ENCODE assay signal across 23 cellular contexts in genomic region chr1:220040028-220040596, GRCh38. TPM values are rescaled to one million over a fixed set of nuclear protein-coding genes. Genes with fewer than 3 reads are reported as not detected.
A peak's percentile ranks its signal among the peaks of the same experiment; 100 is the strongest.
DNase-seq lines count a peak whose midpoint lies in the region; ATAC-seq, FAIRE-seq and TF ChIP-seq lines count a peak whose summit lies in the region.
"Had no signal": no experiment of that assay in that cellular context is flagged by ENCODE, and none has a peak within 500 bp of the region (broad histone marks: within the 10 kb centered on the region; RNA-seq: fewer than 3 reads in every experiment).

No MANE protein-coding gene starts in this region.

- no peaks in the 10 kb centered on the region for H3K27me3 Mint-ChIP-seq in activated CD4-positive, alpha-beta T cell treated with anti-CD3 and anti-CD28 coated beads for 36 hours
- no peaks in the 10 kb centered on the region for H3K27me3 Mint-ChIP-seq in activated T-helper 17 cell treated with anti-CD3 and anti-CD28 coated beads, Interleukin-2, amount 50 U/mL, for 72 hours

- WGBS in HepG2 (ENCODE audit: low lambda C conversion rate): 96% methylated on average over 5 of the region's 5 CpGs
- whole genome bisulfite sequencing in right lobe of liver (ENCODE audit: insufficient coverage, low coverage, low lambda C conversion rate, missing lambda C conversion rate): 97% methylated on average over 5 of the region's 5 CpGs
- WGBS in small intestine, 3 donors: 32 to 64% (median 38%) methylated on average over 5 of the region's 5 CpGs

- H3K36me3 ChIP-seq in HepG2 (replicated peaks in 1 of 2; ENCODE audit: control insufficient read depth in 1 of 2, insufficient read depth in 2 of 2, low read length in 2 of 2) (peaks cover 9 to 40% of the 10 kb centered on the region in 2 experiments), right lobe of liver (peaks cover 0 to 21% (median 6%) of the 10 kb centered on the region in 4 donors), small intestine (ENCODE audit: control insufficient read depth in 2 of 2, insufficient read depth in 2 of 2, low read length in 2 of 2) (peaks cover 0 to 5% of the 10 kb centered on the region in 2 donors)

- in situ Hi-C loops in HepG2 (cut with HindIII; ENCODE audit: extremely low pct_ligation_motif_present, low pct_unique_long_range_greater_than_20kb) (no loop called here), ACHN (cut with HindIII; ENCODE audit: low pct_ligation_motif_present, low pct_unique_long_range_greater_than_20kb, low sequenced_read_pairs) (no loop called here)

- H3K4me3 ChIP-seq in HepG2 (replicated peaks in 1 of 3; ENCODE audit: insufficient read depth in 1 of 3, low read depth in 2 of 3, low read length in 3 of 3) (no peak overlapping the region), right lobe of liver (no peak overlapping the region), small intestine (ENCODE audit: low read depth in 1 of 2, low read length in 2 of 2) (no peak overlapping the region)
- H3K4me3 ChIP-seq: PC-9, SJSA1 had no signal

- H3K9me3 Mint-ChIP-seq in activated CD4-positive, alpha-beta T cell treated with anti-CD3 and anti-CD28 coated beads for 36 hours (ENCODE audit: low read depth): no peaks in the 10 kb centered on the region
- H3K9me3 Mint-ChIP-seq in activated T-helper 17 cell treated with anti-CD3 and anti-CD28 coated beads, Interleukin-2, amount 50 U/mL, for 72 hours: no peaks in the 10 kb centered on the region

- BruUV-seq in HepG2 (replicated peaks; lab: Mats Ljungman, UMichigan): no TSS peak

- H2AFZ ChIP-seq in HepG2 (ENCODE audit: low read length): no peak overlapping the region
- H2AFZ ChIP-seq: PC-9 had no signal

- POLR2A ChIA-PET in activated CD4-positive, alpha-beta T cell treated with anti-CD3 and anti-CD28 coated beads for 36 hours (lab: Charles Lee): interaction anchor here (0.6 to 0.7 kb wide), 2 partner anchors 15 to 29 kb away, joined by 3 to 5 read pairs; no protein-coding TSS in a partner anchor
- POLR2A ChIA-PET in HepG2 (lab: Yijun Ruan, JAX): no interaction called here

- H3K27me3 ChIP-seq in HepG2 (ENCODE audit: control insufficient read depth in 1 of 2, insufficient read depth in 2 of 2, low read length in 2 of 2) (no peaks in the 10 kb centered on the region), right lobe of liver (no peaks in the 10 kb centered on the region), small intestine (ENCODE audit: control insufficient read depth in 2 of 2, insufficient read depth in 2 of 2, low read length in 2 of 2) (no peaks in the 10 kb centered on the region)
- H3K27me3 ChIP-seq: SJSA1 had no signal

- H3K27ac Mint-ChIP-seq in activated CD4-positive, alpha-beta T cell treated with anti-CD3 and anti-CD28 coated beads for 36 hours: no peak overlapping the region
- H3K27ac Mint-ChIP-seq in activated T-helper 17 cell treated with anti-CD3 and anti-CD28 coated beads, Interleukin-2, amount 50 U/mL, for 72 hours: no peak overlapping the region

- no peak overlapping the region for H3K9ac ChIP-seq in HepG2 (ENCODE audit: insufficient read depth, low read depth, low read length)

- H4K20me1 ChIP-seq in HepG2 (ENCODE audit: insufficient read depth, low read length): peaks cover 5% of the 10 kb centered on the region; the same call in 1 of the 2 replicates

- no peak for DNase-seq in activated CD4-positive, alpha-beta T cell treated with anti-CD3 and anti-CD28 coated beads for 36 hours
- no peak for DNase-seq in activated CD4-positive, alpha-beta T cell treated with anti-CD3 and anti-CD28 coated beads for 1 hour
- DNase-seq in HepG2 (ENCODE audit: low spot score) (no peak), right lobe of liver (no peak), small intestine (peak; percentile 38), ACHN (no peak)
- DNase-seq: DMS153, DND-41, Karpas-422, NCI-H1092, NCI-H1436, NCI-H187 treated with DMSO at 0.1 percent for 48 hours, NCI-H2171 treated with DMSO at 0.1 percent for 48 hours, NCI-H524, NCI-H774, PC-9, Right ventricle myocardium superior had no signal

- no peak overlapping the region for H3K4me2 ChIP-seq in HepG2 (ENCODE audit: low read depth, low read length)
- H3K4me2 ChIP-seq: PC-9 had no signal

- CTCF ChIA-PET in activated CD4-positive, alpha-beta T cell treated with anti-CD3 and anti-CD28 coated beads for 36 hours (lab: Charles Lee): interaction anchor here (0.7 to 1.3 kb wide), 3 partner anchors 18 to 84 kb away, joined by 3 to 4 read pairs (median 3); no protein-coding TSS in a partner anchor
- CTCF ChIA-PET in HepG2 (lab: Yijun Ruan, JAX; ENCODE audit: low intra/inter-chr PET ratio, low total read pairs): no interaction called here

- no peak for TF ChIP-seq RAD21 in HepG2 (CRISPR knock-in tag; IDR thresholded peaks at IDR 0.05)

- H3K4me1 Mint-ChIP-seq in activated CD4-positive, alpha-beta T cell treated with anti-CD3 and anti-CD28 coated beads for 36 hours: peaks cover 61% of the 10 kb centered on the region
- peaks cover 26% of the 10 kb centered on the region for H3K4me1 Mint-ChIP-seq in activated T-helper 17 cell treated with anti-CD3 and anti-CD28 coated beads, Interleukin-2, amount 50 U/mL, for 72 hours

- TF ChIP-seq POLR2A in HepG2 (IDR thresholded peaks at IDR 0.05; ENCODE audit: insufficient read depth in 1 of 2, low read depth in 2 of 2, low read length in 2 of 2) (no peak), right lobe of liver (IDR thresholded peaks at IDR 0.05) (no peak)

- TF ChIP-seq CTCF in HepG2 (CRISPR knock-in tag; IDR thresholded peaks at IDR 0.05) (no peak), right lobe of liver (IDR thresholded peaks at IDR 0.05) (no peak)

- peaks cover 53% of the 10 kb centered on the region for H3K36me3 Mint-ChIP-seq in activated CD4-positive, alpha-beta T cell treated with anti-CD3 and anti-CD28 coated beads for 36 hours (ENCODE audit: low read depth)
- peaks cover 96% of the 10 kb centered on the region for H3K36me3 Mint-ChIP-seq in activated T-helper 17 cell treated with anti-CD3 and anti-CD28 coated beads, Interleukin-2, amount 50 U/mL, for 72 hours (ENCODE audit: low read depth)

- H3K27ac ChIP-seq in HepG2 (ENCODE audit: extremely low read length, insufficient read depth, low read length): no peak overlapping the region
- no peak overlapping the region for H3K27ac ChIP-seq in right lobe of liver
- no peak overlapping the region for H3K27ac ChIP-seq in small intestine (ENCODE audit: low read depth in 1 of 2, low read length in 1 of 2)
- H3K27ac ChIP-seq: 22Rv1, PC-9, SJSA1 had no signal

- H3K4me1 ChIP-seq in HepG2 (ENCODE audit: insufficient read depth, low read length) (peaks cover 20% of the 10 kb centered on the region), right lobe of liver (peaks cover 0 to 8% (median 0%) of the 10 kb centered on the region in 4 donors), small intestine (ENCODE audit: control insufficient read depth in 2 of 2, insufficient read depth in 1 of 2, low read depth in 1 of 2, low read length in 1 of 2) (peaks cover 3 to 10% of the 10 kb centered on the region in 2 donors)

- intact Hi-C loops in activated CD4-positive, alpha-beta T cell treated with anti-CD3 and anti-CD28 coated beads for 36 hours (cut with DNase I, micrococcal nuclease): no loop called here
- intact Hi-C loops in HepG2 (cut with micrococcal nuclease; ENCODE audit: unreplicated experiment) (no loop called here), right lobe of liver (cut with DNase I) (no loop called here)

- H3K9me3 ChIP-seq in HepG2 (ENCODE audit: low read length) (no peaks in the 10 kb centered on the region), right lobe of liver (no peaks in the 10 kb centered on the region), small intestine (ENCODE audit: control insufficient read depth, low read depth) (no peaks in the 10 kb centered on the region)
- H3K9me3 ChIP-seq: SJSA1 had no signal

- no peak for TF ChIP-seq EP300 in HepG2 (IDR thresholded peaks at IDR 0.05; ENCODE audit: low read depth in 2 of 2, low read length in 2 of 2)
- no peak for TF ChIP-seq EP300 in HepG2 (CRISPR knock-in tag; IDR thresholded peaks at IDR 0.05; ENCODE audit: borderline replicate concordance)

- H3K4me3 Mint-ChIP-seq in activated CD4-positive, alpha-beta T cell treated with anti-CD3 and anti-CD28 coated beads for 36 hours: no peak overlapping the region
- H3K4me3 Mint-ChIP-seq in activated T-helper 17 cell treated with anti-CD3 and anti-CD28 coated beads, Interleukin-2, amount 50 U/mL, for 72 hours: no peak overlapping the region

- ATAC-seq in activated CD4-positive, alpha-beta T cell treated with anti-CD3 and anti-CD28 coated beads for 36 hours: peak; percentile 40
- ATAC-seq in HepG2 (no peak), right lobe of liver (no peak), HG02759 (IDR thresholded peaks at IDR 0.05; ENCODE audit: unreplicated experiment) (no peak)
- ATAC-seq in activated T-helper 17 cell treated with anti-CD3 and anti-CD28 coated beads, Interleukin-2, amount 50 U/mL, for 72 hours (replicated peaks): peak; percentile 29
- ATAC-seq: HCT116 had no signal

- peaks cover 49% of the 10 kb centered on the region for H3K79me2 ChIP-seq in HepG2 (ENCODE audit: insufficient read depth, low read length)

- FAIRE-seq in HepG2 (lab: Jason Lieb, UNC): no peak
- no peak for FAIRE-seq in small intestine (lab: Jason Lieb, UNC)
- FAIRE-seq: GM12892 had no signal

RNA-seq across cellular contexts. Expression of gene EPRS1, which starts 6.2 kb away (rescaled TPM):
- 100 to 1,000 TPM; 229 to 301 TPM for total RNA-seq in activated CD4-positive, alpha-beta T cell treated with anti-CD3 and anti-CD28 coated beads for 36 hours
- total RNA-seq in HepG2 (2016; rRNA removed; fragmentation: Illumina TruSeq; extraction: Trizol) (124 and 194 TPM in 2 replicates), right lobe of liver (10 to 100 TPM; 30.2 to 45.1 (median 36.8) TPM)
- total RNA-seq in HepG2 (2016; cell fraction: cytosol; rRNA removed; fragmentation: Illumina TruSeq; extraction: Trizol; ENCODE audit: low read depth): 16.7 and 18.1 TPM in 2 replicates
- total RNA-seq in HepG2 (2016; cell fraction: insoluble cytoplasmic fraction; rRNA removed; fragmentation: Illumina TruSeq; extraction: Trizol): 119 and 184 TPM in 2 replicates
- total RNA-seq in HepG2 (2016; cell fraction: membrane; rRNA removed; fragmentation: Illumina TruSeq; extraction: Trizol): 23.3 and 32.3 TPM in 2 replicates
- total RNA-seq in HepG2 (2016; cell fraction: nucleus; rRNA removed; fragmentation: Illumina TruSeq; extraction: Trizol): 87.3 and 93.5 TPM in 2 replicates
- polyA plus RNA-seq in HepG2 (2011; rRNA removed) (67.5 and 86.1 TPM in 2 replicates), small intestine (10 to 100 TPM; 14.1 to 76.0 (median 37.8) TPM)
- 20.0 and 26.9 TPM in 2 replicates for polyA plus RNA-seq in HepG2 (2011; cell fraction: cytosol; rRNA removed)
- 13.1 and 18.8 TPM in 2 replicates for polyA plus RNA-seq in HepG2 (2011; cell fraction: nucleus; rRNA removed)
- 70.1 and 74.9 TPM in 2 replicates for polyA plus RNA-seq in HepG2 (2012)
- polyA plus RNA-seq in HepG2 (2016; cell fraction: cytosol; fragmentation: Illumina TruSeq; extraction: Trizol; ENCODE audit: low read depth): 4.8 and 6.3 TPM in 2 replicates
- 140 and 143 TPM in 2 replicates for polyA plus RNA-seq in HepG2 (2016; cell fraction: insoluble cytoplasmic fraction; fragmentation: Illumina TruSeq; extraction: Trizol; ENCODE audit: low read depth)
- polyA plus RNA-seq in HepG2 (2016; cell fraction: membrane; fragmentation: Illumina TruSeq; extraction: Trizol; ENCODE audit: low read depth): 13.9 and 18.0 TPM in 2 replicates
- 83.9 and 84.1 TPM in 2 replicates for polyA plus RNA-seq in HepG2 (2016; cell fraction: nucleus; fragmentation: Illumina TruSeq; extraction: Trizol; ENCODE audit: insufficient read depth, low read depth)
- 61.0 and 121 TPM in 2 replicates for polyA minus RNA-seq in HepG2 (2011; rRNA and poly(A)+ RNA removed; ENCODE audit: low replicate concordance)
- polyA minus RNA-seq in HepG2 (2011; cell fraction: cytosol; rRNA and poly(A)+ RNA removed): 68.1 and 86.3 TPM in 2 replicates
- 60.3 and 73.6 TPM in 2 replicates for polyA minus RNA-seq in HepG2 (2011; cell fraction: nucleus; rRNA and poly(A)+ RNA removed)
- total RNA-seq in activated T-helper 17 cell treated with anti-CD3 and anti-CD28 coated beads, Interleukin-2, amount 50 U/mL, for 72 hours: 100 to 1,000 TPM; 145 to 173 TPM

RNA-seq across cellular contexts. Expression of gene BPNT1, which starts 49.5 kb away (rescaled TPM):
- 10 to 100 TPM; 24.5 to 26.9 TPM for total RNA-seq in activated CD4-positive, alpha-beta T cell treated with anti-CD3 and anti-CD28 coated beads for 36 hours
- total RNA-seq in HepG2 (2016; rRNA removed; fragmentation: Illumina TruSeq; extraction: Trizol) (43.9 and 68.2 TPM in 2 replicates), right lobe of liver (10 to 100 TPM; 13.6 to 26.1 (median 16.8) TPM)
- total RNA-seq in HepG2 (2016; cell fraction: cytosol; rRNA removed; fragmentation: Illumina TruSeq; extraction: Trizol; ENCODE audit: low read depth): 3.0 and 3.8 TPM in 2 replicates
- 47.2 and 72.9 TPM in 2 replicates for total RNA-seq in HepG2 (2016; cell fraction: insoluble cytoplasmic fraction; rRNA removed; fragmentation: Illumina TruSeq; extraction: Trizol)
- 9.4 and 9.7 TPM in 2 replicates for total RNA-seq in HepG2 (2016; cell fraction: membrane; rRNA removed; fragmentation: Illumina TruSeq; extraction: Trizol)
- 18.9 and 25.7 TPM in 2 replicates for total RNA-seq in HepG2 (2016; cell fraction: nucleus; rRNA removed; fragmentation: Illumina TruSeq; extraction: Trizol)
- polyA plus RNA-seq in HepG2 (2011; rRNA removed) (33.6 and 35.2 TPM in 2 replicates), small intestine (10 to 100 TPM; 48.4 to 90.1 (median 81.1) TPM)
- 31.2 and 36.5 TPM in 2 replicates for polyA plus RNA-seq in HepG2 (2011; cell fraction: cytosol; rRNA removed)
- 18.6 and 24.9 TPM in 2 replicates for polyA plus RNA-seq in HepG2 (2011; cell fraction: nucleus; rRNA removed)
- 30.1 and 35.4 TPM in 2 replicates for polyA plus RNA-seq in HepG2 (2012)
- 2.6 and 2.8 TPM in 2 replicates for polyA plus RNA-seq in HepG2 (2016; cell fraction: cytosol; fragmentation: Illumina TruSeq; extraction: Trizol; ENCODE audit: low read depth)
- 54.0 and 55.4 TPM in 2 replicates for polyA plus RNA-seq in HepG2 (2016; cell fraction: insoluble cytoplasmic fraction; fragmentation: Illumina TruSeq; extraction: Trizol; ENCODE audit: low read depth)
- polyA plus RNA-seq in HepG2 (2016; cell fraction: membrane; fragmentation: Illumina TruSeq; extraction: Trizol; ENCODE audit: low read depth): 5.5 and 6.0 TPM in 2 replicates
- polyA plus RNA-seq in HepG2 (2016; cell fraction: nucleus; fragmentation: Illumina TruSeq; extraction: Trizol; ENCODE audit: insufficient read depth, low read depth): 25.9 and 26.4 TPM in 2 replicates
- polyA minus RNA-seq in HepG2 (2011; rRNA and poly(A)+ RNA removed; ENCODE audit: low replicate concordance): 46.2 and 61.6 TPM in 2 replicates
- polyA minus RNA-seq in HepG2 (2011; cell fraction: cytosol; rRNA and poly(A)+ RNA removed): 18.2 and 19.6 TPM in 2 replicates
- polyA minus RNA-seq in HepG2 (2011; cell fraction: nucleus; rRNA and poly(A)+ RNA removed): 27.4 and 37.3 TPM in 2 replicates
- 10 to 100 TPM; 30.9 to 40.3 TPM for total RNA-seq in activated T-helper 17 cell treated with anti-CD3 and anti-CD28 coated beads, Interleukin-2, amount 50 U/mL, for 72 hours

RNA-seq across cellular contexts. Expression of gene IARS2, which starts 53.8 kb away (rescaled TPM):
- 10 to 100 TPM; 59.9 to 86.6 TPM for total RNA-seq in activated CD4-positive, alpha-beta T cell treated with anti-CD3 and anti-CD28 coated beads for 36 hours
- total RNA-seq in HepG2 (2016; rRNA removed; fragmentation: Illumina TruSeq; extraction: Trizol) (122 and 130 TPM in 2 replicates), right lobe of liver (10 to 100 TPM; 46.7 to 64.7 (median 50.0) TPM)
- 16.6 and 19.1 TPM in 2 replicates for total RNA-seq in HepG2 (2016; cell fraction: cytosol; rRNA removed; fragmentation: Illumina TruSeq; extraction: Trizol; ENCODE audit: low read depth)
- 120 and 124 TPM in 2 replicates for total RNA-seq in HepG2 (2016; cell fraction: insoluble cytoplasmic fraction; rRNA removed; fragmentation: Illumina TruSeq; extraction: Trizol)
- total RNA-seq in HepG2 (2016; cell fraction: membrane; rRNA removed; fragmentation: Illumina TruSeq; extraction: Trizol): 40.8 and 44.8 TPM in 2 replicates
- 73.1 and 86.9 TPM in 2 replicates for total RNA-seq in HepG2 (2016; cell fraction: nucleus; rRNA removed; fragmentation: Illumina TruSeq; extraction: Trizol)
- polyA plus RNA-seq in HepG2 (2011; rRNA removed) (26.2 and 28.6 TPM in 2 replicates), small intestine (10 to 100 TPM; 12.3 to 60.0 (median 21.6) TPM)
- polyA plus RNA-seq in HepG2 (2011; cell fraction: cytosol; rRNA removed): 14.1 and 21.4 TPM in 2 replicates
- 11.0 and 12.0 TPM in 2 replicates for polyA plus RNA-seq in HepG2 (2011; cell fraction: nucleus; rRNA removed)
- 71.9 and 104 TPM in 2 replicates for polyA plus RNA-seq in HepG2 (2012)
- polyA plus RNA-seq in HepG2 (2016; cell fraction: cytosol; fragmentation: Illumina TruSeq; extraction: Trizol; ENCODE audit: low read depth): 7.5 and 8.6 TPM in 2 replicates
- 97.9 and 98.9 TPM in 2 replicates for polyA plus RNA-seq in HepG2 (2016; cell fraction: insoluble cytoplasmic fraction; fragmentation: Illumina TruSeq; extraction: Trizol; ENCODE audit: low read depth)
- 17.7 and 22.8 TPM in 2 replicates for polyA plus RNA-seq in HepG2 (2016; cell fraction: membrane; fragmentation: Illumina TruSeq; extraction: Trizol; ENCODE audit: low read depth)
- 65.0 and 69.9 TPM in 2 replicates for polyA plus RNA-seq in HepG2 (2016; cell fraction: nucleus; fragmentation: Illumina TruSeq; extraction: Trizol; ENCODE audit: insufficient read depth, low read depth)
- polyA minus RNA-seq in HepG2 (2011; rRNA and poly(A)+ RNA removed; ENCODE audit: low replicate concordance): 29.3 and 35.1 TPM in 2 replicates
- polyA minus RNA-seq in HepG2 (2011; cell fraction: cytosol; rRNA and poly(A)+ RNA removed): 32.2 and 35.2 TPM in 2 replicates
- polyA minus RNA-seq in HepG2 (2011; cell fraction: nucleus; rRNA and poly(A)+ RNA removed): 28.1 and 35.4 TPM in 2 replicates
- 10 to 100 TPM; 56.0 to 83.6 TPM for total RNA-seq in activated T-helper 17 cell treated with anti-CD3 and anti-CD28 coated beads, Interleukin-2, amount 50 U/mL, for 72 hours

Comparison
In these comparisons a context has a peak if more than half of its experiments do, and no peak if none do; other contexts are left out.
1. ATAC-seq: peak in activated CD4-positive, alpha-beta T cell treated with anti-CD3 and anti-CD28 coated beads for 36 hours (single experiment) and activated T-helper 17 cell treated with anti-CD3 and anti-CD28 coated beads, Interleukin-2, amount 50 U/mL, for 72 hours (single experiment); none in HepG2 (single experiment), right lobe of liver (0 of 4) and HG02759 (single experiment).